ENCODE assay signal across 14 cellular contexts in genomic region chr12:9103050-9103854, GRCh38. TPM values are rescaled to one million over a fixed set of nuclear protein-coding genes. Genes with fewer than 3 reads are reported as not detected.
"Had no signal": no experiment of that assay in that cellular context is flagged by ENCODE, and none has a peak within 500 bp of the region (broad histone marks: within the 10 kb centered on the region; RNA-seq: fewer than 3 reads in every experiment).

No MANE protein-coding gene starts in this region.

- H3K4me1 Mint-ChIP-seq: activated naive CD8-positive, alpha-beta T cell treated with anti-CD3 and anti-CD28 coated beads, Interleukin-2, amount 10 ng/mL, durations not matched to agents 7 days and 5 days had no signal

- H3K4me3 Mint-ChIP-seq: activated CD4-positive, alpha-beta memory T cell treated with anti-CD3 and anti-CD28 coated beads for 36 hours; activated naive CD8-positive, alpha-beta T cell treated with anti-CD3 and anti-CD28 coated beads, Interleukin-2, amount 10 ng/mL, durations not matched to agents 7 days and 5 days had no signal

- H3K27ac Mint-ChIP-seq: activated CD4-positive, alpha-beta memory T cell treated with anti-CD3 and anti-CD28 coated beads for 36 hours; activated naive CD8-positive, alpha-beta T cell treated with anti-CD3 and anti-CD28 coated beads, Interleukin-2, amount 10 ng/mL, durations not matched to agents 7 days and 5 days; activated T-helper 2 cell treated with anti-CD3 and anti-CD28 coated beads, Interferon-gamma antibody, Interleukin-2, Interleukin-4, amounts not matched to agents 10 μg/mL and 5 μg/mL and 100 μg/mL, durations not matched to agents 14 hours and 24 hours and 36 hours had no signal

- H3K36me3 Mint-ChIP-seq: activated CD4-positive, alpha-beta memory T cell treated with anti-CD3 and anti-CD28 coated beads for 36 hours; activated naive CD8-positive, alpha-beta T cell treated with anti-CD3 and anti-CD28 coated beads, Interleukin-2, amount 10 ng/mL, durations not matched to agents 7 days and 5 days had no signal

- H3K9me3 Mint-ChIP-seq: activated CD4-positive, alpha-beta memory T cell treated with anti-CD3 and anti-CD28 coated beads for 36 hours; activated naive CD8-positive, alpha-beta T cell treated with anti-CD3 and anti-CD28 coated beads, Interleukin-2, amount 10 ng/mL, durations not matched to agents 7 days and 5 days; activated T-helper 2 cell treated with anti-CD3 and anti-CD28 coated beads, Interferon-gamma antibody, Interleukin-2, Interleukin-4, amounts not matched to agents 10 μg/mL and 5 μg/mL and 100 μg/mL, durations not matched to agents 14 hours and 24 hours and 36 hours had no signal

- FAIRE-seq: bronchial epithelial cell had no signal

- ATAC-seq: left colon, right cardiac atrium had no signal

- DNase-seq: activated CD4-positive, alpha-beta memory T cell treated with anti-CD3 and anti-CD28 coated beads for 36 hours; activated CD8-positive, alpha-beta memory T cell treated with anti-CD3 and anti-CD28 coated beads, Interleukin-2, amount 50 U/mL, for 4 hours; activated naive CD8-positive, alpha-beta T cell treated with anti-CD3 and anti-CD28 coated beads, Interleukin-2, amount 10 ng/mL, durations not matched to agents 7 days and 5 days; esophagus squamous epithelium; foreskin fibroblast; head of caudate nucleus; left colon; midbrain; posterior cingulate gyrus; right cardiac atrium; T-helper 2 cell; trophoblast cell had no signal

- H3K27me3 Mint-ChIP-seq: activated CD4-positive, alpha-beta memory T cell treated with anti-CD3 and anti-CD28 coated beads for 36 hours had no signal

RNA-seq across cellular contexts. Expression of gene A2M, which starts 12.5 kb away (rescaled TPM):
- total RNA-seq: activated CD4-positive, alpha-beta memory T cell treated with anti-CD3 and anti-CD28 coated beads for 36 hours; activated T-helper 2 cell treated with anti-CD3 and anti-CD28 coated beads, Interferon-gamma antibody, Interleukin-2, Interleukin-4, amounts not matched to agents 10 μg/mL and 5 μg/mL and 100 μg/mL, durations not matched to agents 14 hours and 24 hours and 36 hours had no signal
